ENCODE assay signal across 11 cellular contexts in the genomic region with DNA sequence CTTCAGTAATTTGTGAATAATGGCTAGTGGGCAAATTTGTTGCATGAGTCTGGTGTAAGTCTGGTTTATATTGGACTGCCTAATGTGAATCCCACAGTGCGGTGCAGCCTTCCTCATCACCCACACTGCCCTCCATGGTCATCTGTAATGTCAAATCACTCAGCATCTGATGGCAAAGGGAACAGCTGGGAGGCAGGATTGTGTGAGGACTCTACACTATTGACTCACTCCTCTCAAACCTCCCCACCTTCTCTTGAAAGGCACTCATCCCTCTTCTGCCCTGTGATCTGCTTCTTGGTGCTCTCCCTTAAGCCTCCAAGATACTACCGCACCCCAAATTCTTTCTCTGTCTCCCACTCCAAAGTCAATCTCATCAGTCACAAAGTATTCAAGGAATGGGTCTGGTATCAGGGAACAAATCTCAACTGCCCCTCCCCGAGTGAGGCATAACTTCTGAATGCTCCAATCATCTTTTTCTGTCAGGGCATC.
DNase-seq lines count a peak whose midpoint lies in the region; ATAC-seq, FAIRE-seq and TF ChIP-seq lines count a peak whose summit lies in the region.
"Had no signal": no experiment of that assay in that cellular context is flagged by ENCODE, and none has a peak within 500 bp of the region (broad histone marks: within the 10 kb centered on the region; RNA-seq: fewer than 3 reads in every experiment).

No MANE protein-coding gene starts in this region.

- peak; percentile 50 for FAIRE-seq in bronchial epithelial cell (lab: Jason Lieb, UNC)

- ATAC-seq in HG03457 (IDR thresholded peaks at IDR 0.05; ENCODE audit: unreplicated experiment) (no peak), HG03039 (IDR thresholded peaks at IDR 0.05; ENCODE audit: unreplicated experiment) (no peak)

- peaks cover 84% of the 10 kb centered on the region for H3K79me2 ChIP-seq in MM.1S (ENCODE audit: low read length)

- no peaks in the 10 kb centered on the region for H3K27me3 ChIP-seq in MM.1S (replicated peaks; ENCODE audit: insufficient read depth, low read length)
- no peaks in the 10 kb centered on the region for H3K27me3 ChIP-seq in bronchial epithelial cell (ENCODE audit: control insufficient read depth, insufficient read depth, low read length)

- H3F3A ChIP-seq in MM.1S (ENCODE audit: insufficient read depth, low read length): peaks cover 29% of the 10 kb centered on the region

- peaks cover 50% of the 10 kb centered on the region for H3K4me1 ChIP-seq in MM.1S (ENCODE audit: low read length)

- H3K36me3 ChIP-seq in MM.1S (replicated peaks; ENCODE audit: insufficient read depth, low read length) (no peaks in the 10 kb centered on the region), bronchial epithelial cell (ENCODE audit: control insufficient read depth, insufficient read depth, low read length) (no peaks in the 10 kb centered on the region)

- peak overlapping the region; percentile 51 for H3K4me2 ChIP-seq in MM.1S (ENCODE audit: low read depth, low read length)

- TF ChIP-seq CTCF in MM.1S (IDR thresholded peaks at IDR 0.05; ENCODE audit: low read length): no peak
- TF ChIP-seq CTCF in bronchial epithelial cell (IDR thresholded peaks at IDR 0.05; ENCODE audit: insufficient read depth, low read length, severe bottlenecking): no peak

- no peaks in the 10 kb centered on the region for H4K20me1 ChIP-seq in MM.1S (ENCODE audit: insufficient read depth, low read length)

- H3K9ac ChIP-seq in MM.1S (ENCODE audit: low read length): no peak overlapping the region

- no peaks in the 10 kb centered on the region for H3K9me3 ChIP-seq in MM.1S (replicated peaks; ENCODE audit: insufficient read depth, low read length)

- no peaks in the 10 kb centered on the region for H3K9me2 ChIP-seq in MM.1S (replicated peaks; ENCODE audit: insufficient read depth, low read length)

- peak overlapping the region; percentile 41; the same call in 1 of the 2 replicates for H3K27ac ChIP-seq in MM.1S (ENCODE audit: low read length)

- no peak overlapping the region for H2AFZ ChIP-seq in MM.1S (ENCODE audit: low read length)

- peak; percentile 24 for DNase-seq in GM04504 (ENCODE audit: low read depth)
- DNase-seq in MM.1S: peak; percentile 27
- peak; percentile 63 for DNase-seq in bronchial epithelial cell (ENCODE audit: low read depth)
- peak; percentile 63 for DNase-seq in non-pigmented ciliary epithelial cell (ENCODE audit: low read depth)
- DNase-seq in stimulated activated CD4-positive, alpha-beta T cell treated with anti-CD3 and anti-CD28 coated beads, Interleukin-4, amount 100 ng/mL, for 24 hours: no peak
- DNase-seq in ureter (ENCODE audit: low spot score): no peak
- DNase-seq: activated CD4-positive, CD25-positive, alpha-beta regulatory T cell; NCI-H1092; stimulated activated CD4-positive, alpha-beta T cell treated with anti-CD3 and anti-CD28 coated beads, Interleukin-12 subunit alpha, Interleukin-12 subunit beta, amount 100 ng/mL, for 4 hours had no signal

- H3K4me3 ChIP-seq in MM.1S (ENCODE audit: low read length) (peak overlapping the region; percentile 14; the same call in 1 of the 2 replicates), bronchial epithelial cell (ENCODE audit: low read depth, low read length) (no peak overlapping the region)

Comparison
In these comparisons a context has a peak if more than half of its experiments do, and no peak if none do; other contexts are left out.
1. DNase-seq: peak in GM04504 (single experiment), MM.1S (single experiment), bronchial epithelial cell (single experiment) and non-pigmented ciliary epithelial cell (single experiment); none in stimulated activated CD4-positive, alpha-beta T cell treated with anti-CD3 and anti-CD28 coated beads, Interleukin-4, amount 100 ng/mL, for 24 hours (single experiment) and ureter (single experiment).